Comparison of ENCODE assay signal across 8 cellular contexts in genomic region chr13:41017744-41018582, GRCh38. TPM values are rescaled to one million over a fixed set of nuclear protein-coding genes. Genes with fewer than 3 reads are reported as not detected.
A peak's percentile ranks its signal among the peaks of the same experiment; 100 is the strongest.
DNase-seq lines count a peak whose midpoint lies in the region; ATAC-seq and TF ChIP-seq lines count a peak whose summit lies in the region.

No MANE protein-coding gene starts in this region.

- no peaks in the 10 kb centered on the region for H3K9me3 Mint-ChIP-seq in activated T-helper 2 cell treated with anti-CD3 and anti-CD28 coated beads, Interferon-gamma antibody, Interleukin-2, Interleukin-4, amounts not matched to agents 10 μg/mL and 5 μg/mL and 100 μg/mL, durations not matched to agents 14 hours and 24 hours and 36 hours

- peak overlapping the region; percentile 64 for H3K4me3 ChIP-seq in ACC112 (ENCODE audit: low read depth, low read length)
- peak overlapping the region; percentile 63 for H3K4me3 ChIP-seq in HL-60 (replicated peaks; ENCODE audit: insufficient read depth, low read length)
- H3K4me3 ChIP-seq in mesenchymal stem cell (ENCODE audit: insufficient read depth in 1 of 2, low read depth in 1 of 2, low read length in 2 of 2): peak overlapping the region in 1 of 2 experiments; percentile 64
- H3K4me3 ChIP-seq in trophoblast cell (ENCODE audit: low read depth, low read length): no peak overlapping the region

- H2AK5ac ChIP-seq in mesenchymal stem cell (ENCODE audit: low read length, severe bottlenecking) (no peak overlapping the region), trophoblast cell (ENCODE audit: low read length) (no peak overlapping the region)

- H4K8ac ChIP-seq in mesenchymal stem cell (ENCODE audit: low read length): no peak overlapping the region
- no peak overlapping the region for H4K8ac ChIP-seq in trophoblast cell (ENCODE audit: low read depth, low read length)

- H2BK12ac ChIP-seq in mesenchymal stem cell (ENCODE audit: low read length in 2 of 2) (no peak overlapping the region), trophoblast cell (ENCODE audit: low read length) (no peak overlapping the region)

- no peaks in the 10 kb centered on the region for H3K27me3 ChIP-seq in ACC112 (ENCODE audit: insufficient read depth, low read length)
- H3K27me3 ChIP-seq in HL-60 (ENCODE audit: insufficient read depth, poor library complexity, severe bottlenecking): no peaks in the 10 kb centered on the region
- no peaks in the 10 kb centered on the region for H3K27me3 ChIP-seq in mesenchymal stem cell (ENCODE audit: control insufficient read depth in 1 of 2, insufficient read depth in 1 of 2, low read length in 2 of 2)
- H3K27me3 ChIP-seq in trophoblast cell (ENCODE audit: insufficient read depth, low read length): no peaks in the 10 kb centered on the region

- H2BK120ac ChIP-seq in mesenchymal stem cell (ENCODE audit: low read depth, low read length) (no peak overlapping the region), trophoblast cell (ENCODE audit: insufficient read depth, low read length, poor library complexity) (no peak overlapping the region)

- H3K27ac Mint-ChIP-seq in activated T-helper 2 cell treated with anti-CD3 and anti-CD28 coated beads, Interferon-gamma antibody, Interleukin-2, Interleukin-4, amounts not matched to agents 10 μg/mL and 5 μg/mL and 100 μg/mL, durations not matched to agents 14 hours and 24 hours and 36 hours: peak overlapping the region; percentile 75

- DNase-seq in HL-60 (ENCODE audit: low read depth in 1 of 2, low spot score in 1 of 2) (no peak), mesenchymal stem cell (peak; percentile 44), trophoblast cell (no peak), NCI-H2196 (lab: John Stamatoyannopoulos, UW; ENCODE audit: unreplicated experiment) (no peak), NCI-H187 (lab: John Stamatoyannopoulos, UW) (no peak)
- DNase-seq in activated T-helper 2 cell treated with anti-CD3 and anti-CD28 coated beads, Interferon-gamma antibody, Interleukin-2, Interleukin-4, amounts not matched to agents 10 μg/mL and 5 μg/mL and 100 μg/mL, durations not matched to agents 14 hours and 24 hours and 36 hours (ENCODE audit: low spot score): no peak

- H3K36me3 ChIP-seq in ACC112 (ENCODE audit: insufficient read depth, low read length): no peaks in the 10 kb centered on the region
- H3K36me3 ChIP-seq in mesenchymal stem cell (ENCODE audit: control insufficient read depth in 1 of 2, insufficient read depth in 2 of 2, low read depth in 1 of 2, low read length in 2 of 2): peaks cover 0 to 7% of the 10 kb centered on the region in 2 experiments
- peaks cover 0 to 1% of the 10 kb centered on the region in 2 experiments for H3K36me3 ChIP-seq in trophoblast cell (ENCODE audit: control insufficient read depth in 1 of 2, insufficient read depth in 2 of 2, low read length in 2 of 2)

- H3K9ac ChIP-seq in mesenchymal stem cell (ENCODE audit: low read length) (peak overlapping the region; percentile 82), trophoblast cell (ENCODE audit: low read length) (no peak overlapping the region)

- peaks cover 44% of the 10 kb centered on the region for H3K4me1 Mint-ChIP-seq in activated T-helper 2 cell treated with anti-CD3 and anti-CD28 coated beads, Interferon-gamma antibody, Interleukin-2, Interleukin-4, amounts not matched to agents 10 μg/mL and 5 μg/mL and 100 μg/mL, durations not matched to agents 14 hours and 24 hours and 36 hours (ENCODE audit: low read depth)

- H3K79me1 ChIP-seq in mesenchymal stem cell (replicated peaks; ENCODE audit: low read length, poor library complexity, severe bottlenecking): no peaks in the 10 kb centered on the region
- H3K79me1 ChIP-seq in trophoblast cell (ENCODE audit: low read length): no peaks in the 10 kb centered on the region

- H2BK5ac ChIP-seq in mesenchymal stem cell (ENCODE audit: low read depth, low read length, poor library complexity, severe bottlenecking) (no peak overlapping the region), trophoblast cell (ENCODE audit: low read depth, low read length, poor library complexity) (no peak overlapping the region)

- H4K12ac ChIP-seq in trophoblast cell (ENCODE audit: low read depth, low read length): no peak overlapping the region

- peaks cover 69% of the 10 kb centered on the region for H3K79me2 ChIP-seq in ACC112 (ENCODE audit: control insufficient read depth, insufficient read depth, low read length, unreplicated experiment)
- no peaks in the 10 kb centered on the region for H3K79me2 ChIP-seq in trophoblast cell (ENCODE audit: control insufficient read depth, insufficient read depth, low read length, poor library complexity)

- intact Hi-C loops in activated T-helper 2 cell treated with anti-CD3 and anti-CD28 coated beads, Interferon-gamma antibody, Interleukin-2, Interleukin-4, amounts not matched to agents 10 μg/mL and 5 μg/mL and 100 μg/mL, durations not matched to agents 14 hours and 24 hours and 36 hours (cut with micrococcal nuclease): loop anchor here (1.0 to 5.0 kb wide), 3 partner anchors 10 to 241 kb away; no protein-coding TSS in a partner anchor

- H3K27me3 Mint-ChIP-seq in activated T-helper 2 cell treated with anti-CD3 and anti-CD28 coated beads, Interferon-gamma antibody, Interleukin-2, Interleukin-4, amounts not matched to agents 10 μg/mL and 5 μg/mL and 100 μg/mL, durations not matched to agents 14 hours and 24 hours and 36 hours (ENCODE audit: low read depth): no peaks in the 10 kb centered on the region

- TF ChIP-seq CTCF in HL-60 (IDR thresholded peaks at IDR 0.05; ENCODE audit: insufficient read depth, low read length): no peak

- H3K4me3 Mint-ChIP-seq in activated T-helper 2 cell treated with anti-CD3 and anti-CD28 coated beads, Interferon-gamma antibody, Interleukin-2, Interleukin-4, amounts not matched to agents 10 μg/mL and 5 μg/mL and 100 μg/mL, durations not matched to agents 14 hours and 24 hours and 36 hours (ENCODE audit: low read depth): peak overlapping the region; percentile 91

- 100% methylated on average over 2 of the region's 3 CpGs for WGBS in mesenchymal stem cell
- WGBS in trophoblast cell (ENCODE audit: extremely low coverage, insufficient coverage, insufficient read length): no CpG with 5 or more reads among the region's 3 CpGs

- H3K4me2 ChIP-seq in mesenchymal stem cell (ENCODE audit: low read length, poor library complexity, severe bottlenecking): peak overlapping the region; percentile 47
- no peak overlapping the region for H3K4me2 ChIP-seq in trophoblast cell (ENCODE audit: low read length)

- H3K18ac ChIP-seq in mesenchymal stem cell (ENCODE audit: low read depth in 1 of 2, low read length in 2 of 2) (no peak overlapping the region), trophoblast cell (ENCODE audit: low read length) (no peak overlapping the region)

- H3K9me3 ChIP-seq in mesenchymal stem cell (ENCODE audit: control insufficient read depth, low read length) (no peaks in the 10 kb centered on the region), trophoblast cell (ENCODE audit: insufficient read depth, low read depth, low read length) (no peaks in the 10 kb centered on the region)

- H3K4me1 ChIP-seq in ACC112 (ENCODE audit: control insufficient read depth, insufficient read depth, low read length, unreplicated experiment) (peaks cover 20% of the 10 kb centered on the region), mesenchymal stem cell (ENCODE audit: control insufficient read depth, insufficient read depth, low read depth, low read length) (peaks cover 2% of the 10 kb centered on the region), trophoblast cell (ENCODE audit: control insufficient read depth in 1 of 2, insufficient read depth in 2 of 2, low read length in 2 of 2) (peaks cover 0 to 4% of the 10 kb centered on the region in 2 experiments)

- H2AFZ ChIP-seq in ACC112 (ENCODE audit: low read length, unreplicated experiment): no peak overlapping the region
- H2AFZ ChIP-seq in mesenchymal stem cell (ENCODE audit: low read depth, low read length): no peak overlapping the region
- no peak overlapping the region for H2AFZ ChIP-seq in trophoblast cell (ENCODE audit: insufficient read depth, low read length, poor library complexity)

- H4K91ac ChIP-seq in mesenchymal stem cell (ENCODE audit: low read length): no peak overlapping the region
- H4K91ac ChIP-seq in trophoblast cell (ENCODE audit: low read depth, low read length): no peak overlapping the region

- peaks cover 26% of the 10 kb centered on the region for H3K36me3 Mint-ChIP-seq in activated T-helper 2 cell treated with anti-CD3 and anti-CD28 coated beads, Interferon-gamma antibody, Interleukin-2, Interleukin-4, amounts not matched to agents 10 μg/mL and 5 μg/mL and 100 μg/mL, durations not matched to agents 14 hours and 24 hours and 36 hours (ENCODE audit: low read depth)

- H3K23ac ChIP-seq in mesenchymal stem cell (ENCODE audit: low read length in 2 of 2) (no peak overlapping the region), trophoblast cell (ENCODE audit: low read length) (no peak overlapping the region)

- H3K14ac ChIP-seq in mesenchymal stem cell (ENCODE audit: low read length in 2 of 2) (no peak overlapping the region), trophoblast cell (ENCODE audit: low read length) (no peak overlapping the region)

- H3K4ac ChIP-seq in mesenchymal stem cell (ENCODE audit: low read depth in 1 of 2, low read length in 2 of 2) (no peak overlapping the region), trophoblast cell (ENCODE audit: low read depth, low read length) (no peak overlapping the region)

- no peak for ATAC-seq in GM18909 (IDR thresholded peaks at IDR 0.05; ENCODE audit: poor library complexity, unreplicated experiment)

- no peak overlapping the region for H3K27ac ChIP-seq in ACC112 (ENCODE audit: low read depth, low read length)
- peak overlapping the region; percentile 98 for H3K27ac ChIP-seq in HL-60 (replicated peaks)
- no peak overlapping the region for H3K27ac ChIP-seq in mesenchymal stem cell (ENCODE audit: low read length, poor library complexity, severe bottlenecking)
- H3K27ac ChIP-seq in trophoblast cell (ENCODE audit: low read depth, low read length): no peak overlapping the region

- no peak overlapping the region for H2BK15ac ChIP-seq in mesenchymal stem cell (ENCODE audit: low read depth, poor library complexity, severe bottlenecking)

RNA-seq across cellular contexts. Expression of gene ELF1, which starts 1.2 kb away (rescaled TPM):
- 65.3 and 68.1 TPM in 2 replicates for total RNA-seq in activated T-helper 2 cell treated with anti-CD3 and anti-CD28 coated beads, Interferon-gamma antibody, Interleukin-2, Interleukin-4, amounts not matched to agents 10 μg/mL and 5 μg/mL and 100 μg/mL, durations not matched to agents 14 hours and 24 hours and 36 hours
- 50.1 TPM for polyA plus RNA-seq in mesenchymal stem cell (2013, experiment 1 of 2)
- polyA plus RNA-seq in mesenchymal stem cell (2013, experiment 2 of 2): 49.3 TPM
- 55.9 and 56.2 TPM in 2 replicates for polyA plus RNA-seq in trophoblast cell (2013)

RNA-seq across cellular contexts. Expression of gene WBP4, which starts 43.3 kb away (rescaled TPM):
- total RNA-seq in activated T-helper 2 cell treated with anti-CD3 and anti-CD28 coated beads, Interferon-gamma antibody, Interleukin-2, Interleukin-4, amounts not matched to agents 10 μg/mL and 5 μg/mL and 100 μg/mL, durations not matched to agents 14 hours and 24 hours and 36 hours: 13.3 and 13.8 TPM in 2 replicates
- 17.5 TPM for polyA plus RNA-seq in mesenchymal stem cell (2013, experiment 1 of 2)
- polyA plus RNA-seq in mesenchymal stem cell (2013, experiment 2 of 2): 17.7 TPM
- 14.3 and 14.8 TPM in 2 replicates for polyA plus RNA-seq in trophoblast cell (2013)
